ENCODE assay signal across 7 cellular contexts in the genomic region with DNA sequence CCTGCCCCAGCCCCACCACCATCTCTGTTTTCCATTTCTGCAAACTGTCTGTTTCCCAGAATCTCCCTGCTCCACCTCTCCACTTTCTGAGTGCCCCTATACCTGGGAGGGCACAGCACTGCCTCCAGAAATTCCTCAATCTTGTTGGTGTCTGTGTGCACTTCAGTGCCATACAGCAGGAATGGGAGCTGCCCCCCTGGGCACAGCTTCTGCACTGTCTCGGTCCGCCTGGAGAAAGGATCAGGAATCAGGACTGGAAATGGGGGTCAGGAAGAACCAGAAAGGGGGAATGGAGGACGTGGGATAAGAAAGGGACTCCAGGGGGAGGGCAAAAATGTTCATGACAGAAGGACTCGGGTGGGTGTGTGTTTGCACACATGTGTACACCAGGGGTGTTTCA. TPM values are rescaled to one million over a fixed set of nuclear protein-coding genes. Genes with fewer than 3 reads are reported as not detected.
A peak's percentile ranks its signal among the peaks of the same experiment; 100 is the strongest.
DNase-seq lines count a peak whose midpoint lies in the region; TF ChIP-seq lines count a peak whose summit lies in the region.
"Had no signal": no experiment of that assay in that cellular context is flagged by ENCODE, and none has a peak within 500 bp of the region (broad histone marks: within the 10 kb centered on the region; RNA-seq: fewer than 3 reads in every experiment).

No MANE protein-coding gene starts in this region.

- peaks cover 10% of the 10 kb centered on the region; the same call in 1 of the 2 replicates for H3K79me2 ChIP-seq in OCI-LY1 (ENCODE audit: insufficient read depth, low read length)
- H3K79me2 ChIP-seq in smooth muscle cell (ENCODE audit: low read depth): peaks cover 51% of the 10 kb centered on the region

- WGBS in smooth muscle cell (ENCODE audit: low lambda C conversion rate): 94% methylated on average over 4 of the region's 4 CpGs

- H3K9me3 ChIP-seq in OCI-LY1 (ENCODE audit: low read length) (no peaks in the 10 kb centered on the region), duodenal mucosa (ENCODE audit: control insufficient read depth in 1 of 2, low read length in 2 of 2) (no peaks in the 10 kb centered on the region), smooth muscle cell (replicated peaks; ENCODE audit: low read depth) (no peaks in the 10 kb centered on the region)

- peaks cover 48% of the 10 kb centered on the region for H3K4me1 ChIP-seq in OCI-LY1 (ENCODE audit: insufficient read depth, low read length, severe bottlenecking)
- H3K4me1 ChIP-seq in duodenal mucosa (ENCODE audit: control insufficient read depth in 1 of 2, insufficient read depth in 2 of 2, low read length in 2 of 2): peaks cover 52 to 55% of the 10 kb centered on the region in 2 donors
- H3K4me1 ChIP-seq in smooth muscle cell (ENCODE audit: low read depth): peaks cover 42% of the 10 kb centered on the region

- H2AFZ ChIP-seq in OCI-LY1 (ENCODE audit: low read length) (no peak overlapping the region), smooth muscle cell (ENCODE audit: low read depth) (no peak overlapping the region)

- peaks cover 12% of the 10 kb centered on the region; the same call in 1 of the 2 replicates for H3F3A ChIP-seq in OCI-LY1 (ENCODE audit: insufficient read depth, low read length)
- peaks cover 60% of the 10 kb centered on the region for H3F3A ChIP-seq in smooth muscle cell (ENCODE audit: low read depth)

- H4K20me1 ChIP-seq in OCI-LY1 (ENCODE audit: insufficient read depth, low read length): no peaks in the 10 kb centered on the region
- H4K20me1 ChIP-seq in smooth muscle cell (ENCODE audit: low read depth): peaks cover 49% of the 10 kb centered on the region

- no peaks in the 10 kb centered on the region for H3K27me3 ChIP-seq in OCI-LY1 (ENCODE audit: insufficient read depth, low read length)
- H3K27me3 ChIP-seq in duodenal mucosa (ENCODE audit: control insufficient read depth in 1 of 2, insufficient read depth in 2 of 2, low read length in 2 of 2): no peaks in the 10 kb centered on the region
- no peaks in the 10 kb centered on the region for H3K27me3 ChIP-seq in smooth muscle cell (ENCODE audit: low read depth)

- H3K4me3 ChIP-seq in OCI-LY1 (ENCODE audit: low read depth, low read length, poor library complexity, severe bottlenecking) (no peak overlapping the region), duodenal mucosa (ENCODE audit: low read depth in 1 of 2, low read length in 2 of 2) (peak overlapping the region; percentile 91 to 95), smooth muscle cell (peak overlapping the region; percentile 99)

- TF ChIP-seq CTCF in OCI-LY1 (IDR thresholded peaks at IDR 0.05; ENCODE audit: low read length): no peak
- TF ChIP-seq CTCF in smooth muscle cell (IDR thresholded peaks at IDR 0.05; ENCODE audit: borderline replicate concordance, insufficient read depth, poor library complexity, severe bottlenecking): no peak

- H3K27ac ChIP-seq in OCI-LY1 (ENCODE audit: low read depth, low read length, poor library complexity, severe bottlenecking) (peak overlapping the region; percentile 94), duodenal mucosa (ENCODE audit: low read depth, low read length) (no peak overlapping the region), smooth muscle cell (ENCODE audit: low read depth) (peak overlapping the region; percentile 84)

- H3K9me2 ChIP-seq in OCI-LY1 (ENCODE audit: low read depth, low read length): no peaks in the 10 kb centered on the region

- no peak overlapping the region for H3K9ac ChIP-seq in OCI-LY1 (ENCODE audit: low read length)
- peak overlapping the region; percentile 97 for H3K9ac ChIP-seq in duodenal mucosa (ENCODE audit: low read depth in 1 of 2, low read length in 2 of 2)
- peak overlapping the region; percentile 89 for H3K9ac ChIP-seq in smooth muscle cell (ENCODE audit: low read depth)

- DNase-seq in smooth muscle cell (lab: John Stamatoyannopoulos, UW; ENCODE audit: unreplicated experiment) (no peak), midbrain (lab: John Stamatoyannopoulos, UW) (no peak)
- no peak for DNase-seq in effector CD8-positive, alpha-beta T cell (lab: John Stamatoyannopoulos, UW)
- DNase-seq: activated effector memory CD4-positive, alpha-beta T cell treated with anti-CD3 and anti-CD28 coated beads, Interleukin-2, amount 50 U/mL, for 16 hours had no signal

- H3K4me2 ChIP-seq in OCI-LY1 (ENCODE audit: low read length) (peak overlapping the region; percentile 79; the same call in 1 of the 2 replicates), smooth muscle cell (peak overlapping the region; percentile 100)

- H3K36me3 ChIP-seq in OCI-LY1 (ENCODE audit: insufficient read depth, low read length) (peaks cover 36% of the 10 kb centered on the region), duodenal mucosa (ENCODE audit: control insufficient read depth in 1 of 2, insufficient read depth in 2 of 2, low read length in 2 of 2) (peaks cover 28 to 34% of the 10 kb centered on the region in 2 donors), smooth muscle cell (ENCODE audit: low read depth) (no peaks in the 10 kb centered on the region)

RNA-seq across cellular contexts. Expression of a gene that starts 2.6 kb away (rescaled TPM):
- total RNA-seq in smooth muscle cell: 373 and 417 TPM in 2 replicates
- 610 and 628 TPM in 2 replicates for polyA plus RNA-seq in smooth muscle cell

RNA-seq across cellular contexts. Expression of a gene that starts 4.6 kb away (rescaled TPM):
- 62.9 and 104 TPM in 2 replicates for total RNA-seq in smooth muscle cell
- polyA plus RNA-seq in smooth muscle cell: 122 and 134 TPM in 2 replicates

RNA-seq across cellular contexts. Expression of a gene that starts 6.1 kb away (rescaled TPM):
- total RNA-seq in smooth muscle cell: 10.6 and 15.4 TPM in 2 replicates
- polyA plus RNA-seq in smooth muscle cell: 4.7 and 10.5 TPM in 2 replicates

RNA-seq across cellular contexts. Expression of a gene that starts 10.6 kb away (rescaled TPM):
- total RNA-seq in smooth muscle cell: 0.09 TPM in 1 of 2 replicates, not detected in the other
- 1.1 TPM in 1 of 2 replicates, not detected in the other for polyA plus RNA-seq in smooth muscle cell
- total RNA-seq: myocyte had no signal

RNA-seq across cellular contexts. Expression of a gene that starts 12.2 kb away (rescaled TPM):
- 3.8 and 5.2 TPM in 2 replicates for total RNA-seq in smooth muscle cell
- 3.9 and 7.2 TPM in 2 replicates for polyA plus RNA-seq in smooth muscle cell
- total RNA-seq: myocyte had no signal
